Comparison of ENCODE assay signal across 27 cellular contexts in genomic region chr7:136046548-136046947, GRCh38.
"Had no signal": no experiment of that assay in that cellular context is flagged by ENCODE, and none has a peak within 500 bp of the region (broad histone marks: within the 10 kb centered on the region; RNA-seq: fewer than 3 reads in every experiment).

No MANE protein-coding gene starts in this region.

- H3K27ac ChIP-seq: brain microvascular endothelial cell, coronary artery, dorsolateral prefrontal cortex had no signal

- H3K27me3 ChIP-seq: brain microvascular endothelial cell had no signal

- H3K4me3 ChIP-seq: coronary artery, dorsolateral prefrontal cortex had no signal

- ATAC-seq: activated naive CD4-positive, alpha-beta T cell treated with anti-CD3 and anti-CD28 coated beads, Interleukin-2, amount 50 U/mL, for 72 hours; activated T-cell treated with anti-CD3 and anti-CD28 coated beads, Interleukin-2, amount 50 U/mL, for 72 hours; esophagus mucosa; T-helper 17 cell; WTC11 had no signal

- DNase-seq: activated CD4-positive, alpha-beta memory T cell treated with anti-CD3 and anti-CD28 coated beads, Interleukin-2, amount 10 ng/mL, durations not matched to agents 7 days and 5 days; activated CD4-positive, alpha-beta T cell treated with anti-CD3 and anti-CD28 coated beads for 1 hour; activated CD4-positive, alpha-beta T cell treated with anti-CD3 and anti-CD28 coated beads for 4 hours; activated CD4-positive, alpha-beta T cell treated with anti-CD3 and anti-CD28 coated beads, Interleukin-2, amount 10 ng/mL, durations not matched to agents 7 days and 5 days; activated CD4-positive, alpha-beta T cell treated with anti-CD3 and anti-CD28 coated beads, Interleukin-2, amount 50 U/mL, for 4 hours; activated CD8-positive, alpha-beta memory T cell treated with anti-CD3 and anti-CD28 coated beads, Interleukin-2, amount 50 U/mL, for 48 hours; activated gamma-delta T cell; activated naive CD4-positive, alpha-beta T cell; activated naive CD4-positive, alpha-beta T cell treated with anti-CD3 and anti-CD28 coated beads, Interleukin-2, amount 10 ng/mL, durations not matched to agents 7 days and 5 days; activated naive CD8-positive, alpha-beta T cell treated with anti-CD3 and anti-CD28 coated beads, Interleukin-2, amount 10 ng/mL, durations not matched to agents 7 days and 5 days; activated T-cell treated with anti-CD3 and anti-CD28 coated beads for 4 hours; activated T-cell treated with anti-CD3 and anti-CD28 coated beads, Interleukin-2, amount 50 U/mL, for 24 hours; activated T-cell treated with anti-CD3 and anti-CD28 coated beads, Interleukin-2, amount 50 U/mL, for 72 hours; amniotic stem cell; brain microvascular endothelial cell; dorsolateral prefrontal cortex; effector memory CD4-positive, alpha-beta T cell; endodermal cell; foreskin fibroblast; head of caudate nucleus; T-helper 1 cell; T-helper 17 cell; T1000 had no signal

- H3K36me3 ChIP-seq: brain microvascular endothelial cell had no signal
